1 cellular context compared by ENCODE assay signal in genomic region chr9:127423591-127423933, GRCh38.
TF ChIP-seq lines count a peak whose summit lies in the region.

No MANE protein-coding gene starts in this region.

TF ChIP-seq in endothelial cell of umbilical vein, 7 proteins besides CTCF, POLR2A, EP300 and RAD21 (continued from another document):
- TF ChIP-seq POLR2AphosphoS5 (IDR thresholded peaks at IDR 0.05; ENCODE audit: insufficient read depth, low read depth, low read length) = no peak
- no peak for TF ChIP-seq EZH2 (IDR thresholded peaks at IDR 0.05; ENCODE audit: borderline replicate concordance, low read depth, low read length, severe bottlenecking)
- TF ChIP-seq JUN (IDR thresholded peaks at IDR 0.05; ENCODE audit: borderline replicate concordance, insufficient read depth, insufficient read length, low read depth) = no peak
TF ChIP-seq in endothelial cell of umbilical vein: peak in this region for 0.
